Comparison of ENCODE assay signal across 36 cellular contexts in the genomic region with DNA sequence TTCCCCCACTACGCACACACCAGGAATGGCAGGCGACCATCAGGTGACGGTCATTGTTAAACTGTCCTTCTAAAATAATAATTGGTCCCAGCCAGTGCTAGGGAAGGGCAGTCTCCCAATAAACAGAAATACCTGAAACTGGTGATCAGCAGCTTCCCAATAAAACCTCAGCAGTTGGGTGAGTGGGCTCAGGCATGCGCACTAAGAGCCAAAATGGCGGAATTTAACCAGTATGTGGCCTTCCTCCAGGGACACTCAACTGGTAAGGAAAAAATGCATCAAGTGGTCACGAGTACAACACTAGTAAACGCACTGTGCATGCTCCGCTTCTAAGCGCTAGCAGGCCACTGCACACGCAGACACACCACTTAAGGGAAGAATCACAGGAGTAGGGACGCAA. TPM values are rescaled to one million over a fixed set of nuclear protein-coding genes. Genes with fewer than 3 reads are reported as not detected.
"Had no signal": no experiment of that assay in that cellular context is flagged by ENCODE, and none has a peak within 500 bp of the region (broad histone marks: within the 10 kb centered on the region; RNA-seq: fewer than 3 reads in every experiment).

No MANE protein-coding gene starts in this region.

- ATAC-seq: activated CD4-positive, alpha-beta T cell treated with anti-CD3 and anti-CD28 coated beads for 36 hours; activated CD8-positive, alpha-beta memory T cell treated with anti-CD3 and anti-CD28 coated beads, Interleukin-2, amount 10 ng/mL, durations not matched to agents 7 days and 5 days; activated CD8-positive, alpha-beta T cell treated with anti-CD3 and anti-CD28 coated beads, Interleukin-2, amount 10 ng/mL, durations not matched to agents 7 days and 5 days; activated naive CD8-positive, alpha-beta T cell treated with anti-CD3 and anti-CD28 coated beads, Interleukin-2, amount 50 U/mL, for 24 hours; heart left ventricle; T-helper 17 cell had no signal

- H3K4me3 Mint-ChIP-seq: activated CD4-positive, alpha-beta memory T cell treated with anti-CD3 and anti-CD28 coated beads for 36 hours; activated CD4-positive, alpha-beta T cell treated with anti-CD3 and anti-CD28 coated beads for 36 hours; activated CD4-positive, alpha-beta T cell treated with anti-CD3 and anti-CD28 coated beads, Interleukin-2, amount 10 ng/mL, durations not matched to agents 24 days and 14 days; activated CD8-positive, alpha-beta memory T cell treated with anti-CD3 and anti-CD28 coated beads, Interleukin-2, amount 10 ng/mL, durations not matched to agents 7 days and 5 days; activated CD8-positive, alpha-beta T cell treated with anti-CD3 and anti-CD28 coated beads, Interleukin-2, amount 10 ng/mL, durations not matched to agents 7 days and 5 days; activated naive CD4-positive, alpha-beta T cell treated with anti-CD3 and anti-CD28 coated beads for 36 hours; activated naive CD4-positive, alpha-beta T cell treated with anti-CD3 and anti-CD28 coated beads, Interleukin-2, amount 50 U/mL, for 24 hours; activated naive CD8-positive, alpha-beta T cell treated with anti-CD3 and anti-CD28 coated beads for 36 hours; activated naive CD8-positive, alpha-beta T cell treated with anti-CD3 and anti-CD28 coated beads, Interleukin-2, amount 50 U/mL, for 24 hours; activated T-helper 1 cell treated with anti-CD3 and anti-CD28 coated beads, Interleukin-12 subunit alpha, Interleukin-12 subunit beta, Interleukin-2, Interleukin-4 antibody, amounts not matched to agents 30 ng/mL and 10 ng/mL and 1 ng/mL, durations not matched to agents 14 hours and 24 hours and 36 hours; central memory CD8-positive, alpha-beta T cell; T-helper 17 cell; T-helper 2 cell treated with Interferon-gamma antibody and Interleukin-4, amounts not matched to agents 5 μg/mL and 100 μg/mL, for 36 hours had no signal

- H3K27me3 ChIP-seq: ascending aorta, brain microvascular endothelial cell, heart left ventricle had no signal

- H3K4me1 ChIP-seq: ascending aorta had no signal

- FAIRE-seq: endometrium, endothelial cell of umbilical vein, frontal cortex had no signal

- H3K27ac Mint-ChIP-seq: activated CD4-positive, alpha-beta memory T cell treated with anti-CD3 and anti-CD28 coated beads for 36 hours; activated CD4-positive, alpha-beta T cell treated with anti-CD3 and anti-CD28 coated beads for 36 hours; activated CD4-positive, alpha-beta T cell treated with anti-CD3 and anti-CD28 coated beads, Interleukin-2, amount 10 ng/mL, durations not matched to agents 24 days and 14 days; activated CD8-positive, alpha-beta memory T cell treated with anti-CD3 and anti-CD28 coated beads, Interleukin-2, amount 10 ng/mL, durations not matched to agents 7 days and 5 days; activated CD8-positive, alpha-beta T cell treated with anti-CD3 and anti-CD28 coated beads, Interleukin-2, amount 10 ng/mL, durations not matched to agents 7 days and 5 days; activated naive CD4-positive, alpha-beta T cell treated with anti-CD3 and anti-CD28 coated beads for 36 hours; activated naive CD4-positive, alpha-beta T cell treated with anti-CD3 and anti-CD28 coated beads, Interleukin-2, amount 50 U/mL, for 24 hours; activated naive CD8-positive, alpha-beta T cell treated with anti-CD3 and anti-CD28 coated beads for 36 hours; activated naive CD8-positive, alpha-beta T cell treated with anti-CD3 and anti-CD28 coated beads, Interleukin-2, amount 50 U/mL, for 24 hours; activated T-helper 1 cell treated with anti-CD3 and anti-CD28 coated beads, Interleukin-12 subunit alpha, Interleukin-12 subunit beta, Interleukin-2, Interleukin-4 antibody, amounts not matched to agents 30 ng/mL and 10 ng/mL and 1 ng/mL, durations not matched to agents 14 hours and 24 hours and 36 hours; activated T-helper 2 cell treated with anti-CD3 and anti-CD28 coated beads, Interferon-gamma antibody, Interleukin-2, Interleukin-4, amounts not matched to agents 10 μg/mL and 5 μg/mL and 100 μg/mL, durations not matched to agents 14 hours and 24 hours and 36 hours; T-helper 17 cell; T-helper 2 cell treated with Interferon-gamma antibody and Interleukin-4, amounts not matched to agents 5 μg/mL and 100 μg/mL, for 36 hours had no signal

- DNase-seq: activated CD4-positive, alpha-beta memory T cell treated with anti-CD3 and anti-CD28 coated beads for 36 hours; activated CD4-positive, alpha-beta T cell treated with anti-CD3 and anti-CD28 coated beads for 36 hours; activated CD4-positive, alpha-beta T cell treated with anti-CD3 and anti-CD28 coated beads, Interleukin-2, amount 10 ng/mL, durations not matched to agents 24 days and 14 days; activated CD4-positive, CD25-positive, alpha-beta regulatory T cell; activated CD4-positive, CD25-positive, alpha-beta regulatory T cell treated with anti-CD3 and anti-CD28 coated beads, Interleukin-2, amount 50 U/mL, for 72 hours; activated CD8-positive, alpha-beta memory T cell treated with anti-CD3 and anti-CD28 coated beads, Interleukin-2, amount 10 ng/mL, durations not matched to agents 7 days and 5 days; activated CD8-positive, alpha-beta memory T cell treated with anti-CD3 and anti-CD28 coated beads, Interleukin-2, amount 50 U/mL, for 4 hours; activated CD8-positive, alpha-beta T cell treated with anti-CD3 and anti-CD28 coated beads, Interleukin-2, amount 10 ng/mL, durations not matched to agents 7 days and 5 days; activated effector memory CD4-positive, alpha-beta T cell treated with anti-CD3 and anti-CD28 coated beads, Interleukin-2, amount 50 U/mL, for 16 hours; activated naive CD4-positive, alpha-beta T cell treated with anti-CD3 and anti-CD28 coated beads for 36 hours; activated naive CD8-positive, alpha-beta T cell treated with anti-CD3 and anti-CD28 coated beads for 36 hours; activated naive CD8-positive, alpha-beta T cell treated with anti-CD3 and anti-CD28 coated beads, Interleukin-2, amount 50 U/mL, for 24 hours; activated T-cell treated with anti-CD3 and anti-CD28 coated beads, Interleukin-2, amount 50 U/mL, for 1 hour; activated T-cell treated with anti-CD3 and anti-CD28 coated beads, Interleukin-2, amount 50 U/mL, for 48 hours; brain microvascular endothelial cell; effector CD8-positive, alpha-beta T cell; foreskin fibroblast; heart left ventricle; T-helper 1 cell; T-helper 17 cell; T1000; WERI-Rb-1 had no signal

- H3K27me3 Mint-ChIP-seq: activated naive CD8-positive, alpha-beta T cell treated with anti-CD3 and anti-CD28 coated beads for 36 hours had no signal

- H3K9me3 Mint-ChIP-seq: activated CD4-positive, alpha-beta memory T cell treated with anti-CD3 and anti-CD28 coated beads for 36 hours; activated CD4-positive, alpha-beta T cell treated with anti-CD3 and anti-CD28 coated beads, Interleukin-2, amount 10 ng/mL, durations not matched to agents 24 days and 14 days; activated naive CD4-positive, alpha-beta T cell treated with anti-CD3 and anti-CD28 coated beads for 36 hours; activated naive CD4-positive, alpha-beta T cell treated with anti-CD3 and anti-CD28 coated beads, Interleukin-2, amount 50 U/mL, for 24 hours; activated naive CD8-positive, alpha-beta T cell treated with anti-CD3 and anti-CD28 coated beads for 36 hours; activated naive CD8-positive, alpha-beta T cell treated with anti-CD3 and anti-CD28 coated beads, Interleukin-2, amount 50 U/mL, for 24 hours; activated T-helper 1 cell treated with anti-CD3 and anti-CD28 coated beads, Interleukin-12 subunit alpha, Interleukin-12 subunit beta, Interleukin-2, Interleukin-4 antibody, amounts not matched to agents 30 ng/mL and 10 ng/mL and 1 ng/mL, durations not matched to agents 14 hours and 24 hours and 36 hours; activated T-helper 2 cell treated with anti-CD3 and anti-CD28 coated beads, Interferon-gamma antibody, Interleukin-2, Interleukin-4, amounts not matched to agents 10 μg/mL and 5 μg/mL and 100 μg/mL, durations not matched to agents 14 hours and 24 hours and 36 hours; central memory CD8-positive, alpha-beta T cell; T-helper 2 cell treated with Interferon-gamma antibody and Interleukin-4, amounts not matched to agents 5 μg/mL and 100 μg/mL, for 36 hours had no signal

- H3K27ac ChIP-seq: ascending aorta, brain microvascular endothelial cell, epithelial cell of prostate, heart left ventricle, WERI-Rb-1 had no signal

- H3K9me3 ChIP-seq: ascending aorta, heart left ventricle had no signal

- H3K36me3 ChIP-seq: ascending aorta, brain microvascular endothelial cell, WERI-Rb-1 had no signal

- H3K36me3 Mint-ChIP-seq: activated CD4-positive, alpha-beta memory T cell treated with anti-CD3 and anti-CD28 coated beads for 36 hours; activated CD8-positive, alpha-beta memory T cell treated with anti-CD3 and anti-CD28 coated beads, Interleukin-2, amount 10 ng/mL, durations not matched to agents 7 days and 5 days; activated naive CD4-positive, alpha-beta T cell treated with anti-CD3 and anti-CD28 coated beads, Interleukin-2, amount 50 U/mL, for 24 hours; activated naive CD8-positive, alpha-beta T cell treated with anti-CD3 and anti-CD28 coated beads for 36 hours had no signal

- H3K4me1 Mint-ChIP-seq: activated CD4-positive, alpha-beta T cell treated with anti-CD3 and anti-CD28 coated beads for 36 hours; activated CD4-positive, alpha-beta T cell treated with anti-CD3 and anti-CD28 coated beads, Interleukin-2, amount 10 ng/mL, durations not matched to agents 24 days and 14 days; activated CD8-positive, alpha-beta memory T cell treated with anti-CD3 and anti-CD28 coated beads, Interleukin-2, amount 10 ng/mL, durations not matched to agents 7 days and 5 days; activated naive CD4-positive, alpha-beta T cell treated with anti-CD3 and anti-CD28 coated beads, Interleukin-2, amount 50 U/mL, for 24 hours; activated naive CD8-positive, alpha-beta T cell treated with anti-CD3 and anti-CD28 coated beads for 36 hours; central memory CD8-positive, alpha-beta T cell; T-helper 17 cell had no signal

- H3K4me3 ChIP-seq: ascending aorta, coronary artery, heart left ventricle had no signal

RNA-seq across cellular contexts. Expression of gene F13A1, which starts 34.8 kb away (rescaled TPM):
- total RNA-seq: activated CD4-positive, alpha-beta memory T cell treated with anti-CD3 and anti-CD28 coated beads for 36 hours; activated CD4-positive, alpha-beta T cell treated with anti-CD3 and anti-CD28 coated beads for 36 hours; activated CD4-positive, alpha-beta T cell treated with anti-CD3 and anti-CD28 coated beads, Interleukin-2, amount 10 ng/mL, durations not matched to agents 24 days and 14 days; activated CD8-positive, alpha-beta memory T cell treated with anti-CD3 and anti-CD28 coated beads for 36 hours; activated CD8-positive, alpha-beta memory T cell treated with anti-CD3 and anti-CD28 coated beads, Interleukin-2, amount 10 ng/mL, durations not matched to agents 7 days and 5 days; activated CD8-positive, alpha-beta T cell treated with anti-CD3 and anti-CD28 coated beads, Interleukin-2, amount 10 ng/mL, durations not matched to agents 7 days and 5 days; activated naive CD4-positive, alpha-beta T cell treated with anti-CD3 and anti-CD28 coated beads for 36 hours; activated naive CD8-positive, alpha-beta T cell treated with anti-CD3 and anti-CD28 coated beads for 36 hours; activated T-helper 1 cell treated with anti-CD3 and anti-CD28 coated beads, Interleukin-12 subunit alpha, Interleukin-12 subunit beta, Interleukin-2, Interleukin-4 antibody, amounts not matched to agents 30 ng/mL and 10 ng/mL and 1 ng/mL, durations not matched to agents 14 hours and 24 hours and 36 hours; activated T-helper 2 cell treated with anti-CD3 and anti-CD28 coated beads, Interferon-gamma antibody, Interleukin-2, Interleukin-4, amounts not matched to agents 10 μg/mL and 5 μg/mL and 100 μg/mL, durations not matched to agents 14 hours and 24 hours and 36 hours; bronchial epithelial cell; dermis microvascular lymphatic vessel endothelial cell; endothelial cell of umbilical vein had no signal
- polyA plus RNA-seq: endothelial cell of umbilical vein had no signal
